Comparison of ENCODE assay signal across 20 cellular contexts in genomic region chr5:31377284-31377946, GRCh38.
DNase-seq lines count a peak whose midpoint lies in the region; ATAC-seq lines count a peak whose summit lies in the region.
"Had no signal": no experiment of that assay in that cellular context is flagged by ENCODE, and none has a peak within 500 bp of the region (broad histone marks: within the 10 kb centered on the region; RNA-seq: fewer than 3 reads in every experiment).

No MANE protein-coding gene starts in this region.

- intact Hi-C loops in left colon (cut with DNase I, micrococcal nuclease), result no loop called here

- DNase-seq in NCI-H2107 treated with DMSO at 0.1 percent for 48 hours (lab: John Stamatoyannopoulos, UW; ENCODE audit: unreplicated experiment), result peak; percentile 7
- DNase-seq in NCI-H2107 (lab: John Stamatoyannopoulos, UW), result no peak
- DNase-seq in MV-4-11 (lab: John Stamatoyannopoulos, UW), result peak; percentile 40
- DNase-seq in left colon, result no peak
- no peak for DNase-seq in AG08396 (ENCODE audit: low spot score)
- no peak for DNase-seq in DMS79 (lab: John Stamatoyannopoulos, UW)
- DNase-seq: 8988T; ACHN; Calu3; DND-41; H7; NCI-H2029; NCI-H524; NCI-H748 treated with DMSO at 0.1 percent for 48 hours; NK-92 treated with Interleukin-12 subunit alpha and Interleukin-12 subunit beta, amount 100 ng/mL, for 24 hours; PC-9; SJCRH30; T-helper 1 cell had no signal

- peak; percentile 97 for ATAC-seq in left colon
- no peak for ATAC-seq in GM19035 (IDR thresholded peaks at IDR 0.05; ENCODE audit: unreplicated experiment)
- ATAC-seq: Right ventricle myocardium inferior had no signal

Comparison
In these comparisons a context has a peak if more than half of its experiments do, and no peak if none do; other contexts are left out.
1. DNase-seq: peak in NCI-H2107 treated with DMSO at 0.1 percent for 48 hours (single experiment) and MV-4-11 (single experiment); none in NCI-H2107 (single experiment), left colon (0 of 2), AG08396 (single experiment) and DMS79 (single experiment).